Comparison of ENCODE assay signal across 8 cellular contexts in the genomic region with DNA sequence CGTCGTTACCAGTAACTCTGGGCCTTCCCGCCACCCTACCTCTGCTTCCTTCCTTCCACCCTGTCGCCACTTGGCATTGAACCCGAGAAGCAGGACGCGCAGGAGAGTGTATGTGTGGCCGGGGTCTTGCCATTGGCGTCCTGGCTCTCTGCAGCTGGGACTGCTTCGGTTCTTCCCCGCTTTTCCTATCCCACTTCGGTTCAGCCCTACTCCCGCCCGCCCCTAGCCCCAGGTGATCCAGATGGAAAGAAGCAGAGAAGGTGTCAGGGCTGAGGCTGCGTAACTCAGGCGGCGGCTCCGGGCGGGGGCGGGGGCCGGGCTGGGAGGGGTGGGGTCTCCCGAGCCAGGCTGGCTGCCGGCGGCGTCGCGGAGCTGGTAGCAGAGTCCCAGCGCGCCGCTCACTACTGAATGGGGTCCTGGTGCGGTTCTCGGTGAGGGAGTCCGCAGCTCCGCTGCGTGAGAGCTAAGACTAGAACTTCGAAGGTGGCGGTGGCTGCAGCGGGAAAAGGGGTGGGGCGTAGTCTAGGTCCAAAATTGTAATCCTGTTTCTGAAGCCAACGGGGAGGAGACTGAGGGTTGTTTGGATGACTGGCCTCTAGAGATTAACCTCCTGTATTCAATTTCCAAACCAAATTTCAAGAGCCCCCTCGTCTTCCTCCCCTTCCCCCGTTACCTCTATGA. TPM values are rescaled to one million over a fixed set of nuclear protein-coding genes. Genes with fewer than 3 reads are reported as not detected.
DNase-seq lines count a peak whose midpoint lies in the region; ATAC-seq and TF ChIP-seq lines count a peak whose summit lies in the region.

No MANE protein-coding gene starts in this region.

- peak; percentile 42 for ATAC-seq in activated naive CD8-positive, alpha-beta T cell treated with anti-CD3 and anti-CD28 coated beads, Interleukin-2, amount 50 U/mL, for 24 hours
- ATAC-seq in left cardiac atrium (peak; percentile 48 to 74), HG02973 (IDR thresholded peaks at IDR 0.05; ENCODE audit: unreplicated experiment) (no peak)

- H3K4me1 Mint-ChIP-seq in activated naive CD8-positive, alpha-beta T cell treated with anti-CD3 and anti-CD28 coated beads, Interleukin-2, amount 50 U/mL, for 24 hours: peaks cover 8% of the 10 kb centered on the region

- peak overlapping the region; percentile 55 for H3K4me3 Mint-ChIP-seq in activated naive CD8-positive, alpha-beta T cell treated with anti-CD3 and anti-CD28 coated beads, Interleukin-2, amount 50 U/mL, for 24 hours

- DNase-seq in activated effector memory CD4-positive, alpha-beta T cell treated with anti-CD3 and anti-CD28 coated beads, Interleukin-2, amount 50 U/mL, for 16 hours: peak; percentile 55
- DNase-seq in activated effector memory CD4-positive, alpha-beta T cell treated with Interleukin-2 at 50 U/mL for 16 hours: no peak
- DNase-seq in activated naive CD8-positive, alpha-beta T cell treated with anti-CD3 and anti-CD28 coated beads, Interleukin-2, amount 50 U/mL, for 24 hours: peak; percentile 5
- DNase-seq in left cardiac atrium (peak; percentile 27), prostate gland (ENCODE audit: low spot score) (peak; percentile 51), NCI-H2081 treated with DMSO at 0.1 percent for 48 hours (lab: John Stamatoyannopoulos, UW) (no peak)
- no peak for DNase-seq in activated naive CD4-positive, alpha-beta T cell treated with Interleukin-2 at 50 U/mL for 16 hours

- H3K36me3 Mint-ChIP-seq in activated naive CD8-positive, alpha-beta T cell treated with anti-CD3 and anti-CD28 coated beads, Interleukin-2, amount 50 U/mL, for 24 hours (ENCODE audit: low read depth): no peaks in the 10 kb centered on the region

- TF ChIP-seq CTCF in prostate gland (IDR thresholded peaks at IDR 0.05): no peak

- no peak for TF ChIP-seq POLR2A in prostate gland (IDR thresholded peaks at IDR 0.05)

- H3K36me3 ChIP-seq in prostate gland: no peaks in the 10 kb centered on the region

- peak overlapping the region; percentile 40 to 53 for H3K4me3 ChIP-seq in prostate gland

- intact Hi-C loops in left cardiac atrium (cut with DNase I) (no loop called here), prostate gland (cut with DNase I) (loop anchor here (10.0 kb wide), 1 partner anchor 411 kb away; no protein-coding TSS in a partner anchor)

- no peaks in the 10 kb centered on the region for H3K27me3 ChIP-seq in prostate gland (replicated peaks; ENCODE audit: insufficient read depth)

- H3K4me1 ChIP-seq in prostate gland (replicated peaks): no peaks in the 10 kb centered on the region

- H3K9me3 Mint-ChIP-seq in activated naive CD8-positive, alpha-beta T cell treated with anti-CD3 and anti-CD28 coated beads, Interleukin-2, amount 50 U/mL, for 24 hours: no peaks in the 10 kb centered on the region

- H3K27ac ChIP-seq in prostate gland: peak overlapping the region; percentile 22 to 75

- no peaks in the 10 kb centered on the region for H3K9me3 ChIP-seq in prostate gland

- peaks cover 35% of the 10 kb centered on the region for H3K27me3 Mint-ChIP-seq in activated naive CD8-positive, alpha-beta T cell treated with anti-CD3 and anti-CD28 coated beads, Interleukin-2, amount 50 U/mL, for 24 hours

- no peak overlapping the region for H3K27ac Mint-ChIP-seq in activated naive CD8-positive, alpha-beta T cell treated with anti-CD3 and anti-CD28 coated beads, Interleukin-2, amount 50 U/mL, for 24 hours

- 2% methylated on average over 42 of the region's 42 CpGs for WGBS in prostate gland

RNA-seq across cellular contexts. Expression of a gene that starts 1.3 kb away (rescaled TPM):
- total RNA-seq in left cardiac atrium (1 to 10 TPM; 4.7 to 4.8 TPM), prostate gland (10 to 100 TPM in 1 of 2 donors, 1 to 10 TPM in 1; 3.5 to 13.4 TPM)

Comparison
In these comparisons a context has a peak if more than half of its experiments do, and no peak if none do; other contexts are left out.
1. DNase-seq: peak in activated effector memory CD4-positive, alpha-beta T cell treated with anti-CD3 and anti-CD28 coated beads, Interleukin-2, amount 50 U/mL, for 16 hours (single experiment), activated naive CD8-positive, alpha-beta T cell treated with anti-CD3 and anti-CD28 coated beads, Interleukin-2, amount 50 U/mL, for 24 hours (single experiment), left cardiac atrium (single experiment) and prostate gland (single experiment); none in activated effector memory CD4-positive, alpha-beta T cell treated with Interleukin-2 at 50 U/mL for 16 hours (single experiment), NCI-H2081 treated with DMSO at 0.1 percent for 48 hours (single experiment) and activated naive CD4-positive, alpha-beta T cell treated with Interleukin-2 at 50 U/mL for 16 hours (single experiment).